16 cellular contexts compared by ENCODE assay signal in genomic region chr1:12451560-12451900, GRCh38.
DNase-seq lines count a peak whose midpoint lies in the region; ATAC-seq lines count a peak whose summit lies in the region.
"Had no signal": no experiment of that assay in that cellular context is flagged by ENCODE, and none has a peak within 500 bp of the region (broad histone marks: within the 10 kb centered on the region; RNA-seq: fewer than 3 reads in every experiment).

No MANE protein-coding gene starts in this region.

- no peak overlapping the region for H2BK15ac ChIP-seq in mesenchymal stem cell (ENCODE audit: low read depth, poor library complexity, severe bottlenecking)

- peak overlapping the region in 1 of 3 donors; percentile 23 for H3K9ac ChIP-seq in skeletal muscle tissue (ENCODE audit: low read depth in 1 of 3, low read length in 3 of 3)
- no peak overlapping the region for H3K9ac ChIP-seq in mesenchymal stem cell (ENCODE audit: low read length)
- H3K9ac ChIP-seq: KMS-11 had no signal

- H4K91ac ChIP-seq in mesenchymal stem cell (ENCODE audit: low read length) = no peak overlapping the region

- H3K9me3 Mint-ChIP-seq in immature natural killer cell = no peaks in the 10 kb centered on the region
- H3K9me3 Mint-ChIP-seq: activated CD4-positive, alpha-beta memory T cell treated with anti-CD3 and anti-CD28 coated beads, Interleukin-2, amount 10 ng/mL, durations not matched to agents 7 days and 5 days; activated T-helper 1 cell treated with anti-CD3 and anti-CD28 coated beads, Interleukin-12 subunit alpha, Interleukin-12 subunit beta, Interleukin-2, Interleukin-4 antibody, amounts not matched to agents 30 ng/mL and 10 ng/mL and 1 ng/mL, durations not matched to agents 14 hours and 24 hours and 36 hours; CD4-positive, alpha-beta memory T cell; HFFc6 had no signal

- H3K27ac ChIP-seq in right cardiac atrium (ENCODE audit: low read length) = peak overlapping the region; percentile 59
- peak overlapping the region; percentile 76 for H3K27ac ChIP-seq in skeletal muscle tissue (ENCODE audit: low read depth, low read length)
- no peak overlapping the region for H3K27ac ChIP-seq in mesenchymal stem cell (ENCODE audit: low read length, poor library complexity, severe bottlenecking)
- H3K27ac ChIP-seq: KMS-11 had no signal

- H3K9me3 ChIP-seq in right cardiac atrium (ENCODE audit: control insufficient read depth, low read length) (no peaks in the 10 kb centered on the region), skeletal muscle tissue (ENCODE audit: control insufficient read depth in 3 of 3, low read length in 3 of 3) (no peaks in the 10 kb centered on the region), mesenchymal stem cell (ENCODE audit: control insufficient read depth, low read length) (no peaks in the 10 kb centered on the region)

- no peak overlapping the region for H2BK5ac ChIP-seq in mesenchymal stem cell (ENCODE audit: low read depth, low read length, poor library complexity, severe bottlenecking)

- no peak overlapping the region for H3K4me3 ChIP-seq in right cardiac atrium (ENCODE audit: low read length)
- H3K4me3 ChIP-seq in skeletal muscle tissue (ENCODE audit: low read length in 3 of 3) = no peak overlapping the region
- H3K4me3 ChIP-seq in mesenchymal stem cell (ENCODE audit: insufficient read depth in 1 of 2, low read depth in 1 of 2, low read length in 2 of 2) = no peak overlapping the region

- no peak overlapping the region for H2BK120ac ChIP-seq in mesenchymal stem cell (ENCODE audit: low read depth, low read length)

- no peak for ATAC-seq in right cardiac atrium
- ATAC-seq in HG02678 (IDR thresholded peaks at IDR 0.05; ENCODE audit: unreplicated experiment) = no peak

- H3K4ac ChIP-seq in mesenchymal stem cell (ENCODE audit: low read depth in 1 of 2, low read length in 2 of 2) = no peak overlapping the region

- peak overlapping the region in 2 of 5 donors; percentile 51 to 58 for H3K4me3 Mint-ChIP-seq in immature natural killer cell
- H3K4me3 Mint-ChIP-seq: activated CD4-positive, alpha-beta memory T cell treated with anti-CD3 and anti-CD28 coated beads, Interleukin-2, amount 10 ng/mL, durations not matched to agents 7 days and 5 days; activated T-helper 1 cell treated with anti-CD3 and anti-CD28 coated beads, Interleukin-12 subunit alpha, Interleukin-12 subunit beta, Interleukin-2, Interleukin-4 antibody, amounts not matched to agents 30 ng/mL and 10 ng/mL and 1 ng/mL, durations not matched to agents 14 hours and 24 hours and 36 hours; HFFc6 had no signal

- H2AK5ac ChIP-seq in mesenchymal stem cell (ENCODE audit: low read length, severe bottlenecking) = no peak overlapping the region

- intact Hi-C loops in right cardiac atrium (cut with DNase I) (no loop called here), cardiac septum (cut with DNase I) (no loop called here)

- H2BK12ac ChIP-seq in mesenchymal stem cell (ENCODE audit: low read length in 2 of 2) = no peak overlapping the region

- no peak overlapping the region for H4K8ac ChIP-seq in mesenchymal stem cell (ENCODE audit: low read length)

- no peak overlapping the region for H2AFZ ChIP-seq in mesenchymal stem cell (ENCODE audit: low read depth, low read length)

- no peaks in the 10 kb centered on the region for H3K27me3 ChIP-seq in right cardiac atrium (ENCODE audit: control insufficient read depth, insufficient read depth)
- no peaks in the 10 kb centered on the region for H3K27me3 ChIP-seq in skeletal muscle tissue (ENCODE audit: control insufficient read depth in 3 of 3, insufficient read depth in 3 of 3, low read length in 3 of 3)
- H3K27me3 ChIP-seq in mesenchymal stem cell (ENCODE audit: control insufficient read depth in 1 of 2, insufficient read depth in 1 of 2, low read length in 2 of 2) = no peaks in the 10 kb centered on the region

- peaks cover 0 to 6% (median 0%) of the 10 kb centered on the region in 3 donors for H3K27me3 Mint-ChIP-seq in immature natural killer cell (ENCODE audit: low read depth in 3 of 3)
- H3K27me3 Mint-ChIP-seq: CD4-positive, alpha-beta memory T cell had no signal

- H3K23ac ChIP-seq in mesenchymal stem cell (ENCODE audit: low read length in 2 of 2) = no peak overlapping the region

- no peak overlapping the region for H3K4me2 ChIP-seq in mesenchymal stem cell (ENCODE audit: low read length, poor library complexity, severe bottlenecking)
- H3K4me2 ChIP-seq: KMS-11 had no signal

- peaks cover under 1 to 21% (median 13%) of the 10 kb centered on the region in 3 donors for H3K36me3 Mint-ChIP-seq in immature natural killer cell

- DNase-seq in right cardiac atrium (no peak), cardiac septum (ENCODE audit: low spot score) (no peak), immature natural killer cell (no peak), AML-193 (lab: John Stamatoyannopoulos, UW) (no peak), NCI-H226 (no peak), mesenchymal stem cell (no peak)
- DNase-seq: activated CD4-positive, alpha-beta memory T cell treated with anti-CD3 and anti-CD28 coated beads, Interleukin-2, amount 10 ng/mL, durations not matched to agents 7 days and 5 days; CD4-positive, alpha-beta memory T cell; HFFc6; NCI-H2081 treated with DMSO at 0.1 percent for 48 hours; NCI-H526; SHP77 had no signal

- peak overlapping the region; percentile 80 to 98 (median 96) for H3K27ac Mint-ChIP-seq in immature natural killer cell
- H3K27ac Mint-ChIP-seq: activated CD4-positive, alpha-beta memory T cell treated with anti-CD3 and anti-CD28 coated beads, Interleukin-2, amount 10 ng/mL, durations not matched to agents 7 days and 5 days; activated T-helper 1 cell treated with anti-CD3 and anti-CD28 coated beads, Interleukin-12 subunit alpha, Interleukin-12 subunit beta, Interleukin-2, Interleukin-4 antibody, amounts not matched to agents 30 ng/mL and 10 ng/mL and 1 ng/mL, durations not matched to agents 14 hours and 24 hours and 36 hours; HFFc6 had no signal

- H3K36me3 ChIP-seq in skeletal muscle tissue (ENCODE audit: control insufficient read depth in 3 of 3, insufficient read depth in 3 of 3, low read length in 3 of 3) (peaks cover 0 to 5% (median 0%) of the 10 kb centered on the region in 3 donors), mesenchymal stem cell (ENCODE audit: control insufficient read depth in 1 of 2, insufficient read depth in 2 of 2, low read depth in 1 of 2, low read length in 2 of 2) (peaks cover 7 to 22% of the 10 kb centered on the region in 2 experiments)

- H3K4me1 ChIP-seq in right cardiac atrium (ENCODE audit: control insufficient read depth, insufficient read depth, low read length) (peaks cover 35% of the 10 kb centered on the region), skeletal muscle tissue (ENCODE audit: control insufficient read depth in 3 of 3, insufficient read depth in 3 of 3, low read length in 3 of 3) (peaks cover 83 to 87% (median 87%) of the 10 kb centered on the region in 3 donors), mesenchymal stem cell (ENCODE audit: control insufficient read depth, insufficient read depth, low read depth, low read length) (peaks cover 13% of the 10 kb centered on the region)

- 93% methylated on average over 3 of the region's 3 CpGs for WGBS in right cardiac atrium
- WGBS in mesenchymal stem cell = 94% methylated on average over 2 of the region's 3 CpGs

- H3K18ac ChIP-seq in mesenchymal stem cell (ENCODE audit: low read depth in 1 of 2, low read length in 2 of 2) = no peak overlapping the region

- H3K79me1 ChIP-seq in mesenchymal stem cell (replicated peaks; ENCODE audit: low read length, poor library complexity, severe bottlenecking) = peaks cover 1% of the 10 kb centered on the region

- no peak overlapping the region for H3K14ac ChIP-seq in mesenchymal stem cell (ENCODE audit: low read length in 2 of 2)

- peaks cover 85% of the 10 kb centered on the region in 2 donors for H3K4me1 Mint-ChIP-seq in immature natural killer cell
